1 cellular context compared by ENCODE assay signal in the genomic region with DNA sequence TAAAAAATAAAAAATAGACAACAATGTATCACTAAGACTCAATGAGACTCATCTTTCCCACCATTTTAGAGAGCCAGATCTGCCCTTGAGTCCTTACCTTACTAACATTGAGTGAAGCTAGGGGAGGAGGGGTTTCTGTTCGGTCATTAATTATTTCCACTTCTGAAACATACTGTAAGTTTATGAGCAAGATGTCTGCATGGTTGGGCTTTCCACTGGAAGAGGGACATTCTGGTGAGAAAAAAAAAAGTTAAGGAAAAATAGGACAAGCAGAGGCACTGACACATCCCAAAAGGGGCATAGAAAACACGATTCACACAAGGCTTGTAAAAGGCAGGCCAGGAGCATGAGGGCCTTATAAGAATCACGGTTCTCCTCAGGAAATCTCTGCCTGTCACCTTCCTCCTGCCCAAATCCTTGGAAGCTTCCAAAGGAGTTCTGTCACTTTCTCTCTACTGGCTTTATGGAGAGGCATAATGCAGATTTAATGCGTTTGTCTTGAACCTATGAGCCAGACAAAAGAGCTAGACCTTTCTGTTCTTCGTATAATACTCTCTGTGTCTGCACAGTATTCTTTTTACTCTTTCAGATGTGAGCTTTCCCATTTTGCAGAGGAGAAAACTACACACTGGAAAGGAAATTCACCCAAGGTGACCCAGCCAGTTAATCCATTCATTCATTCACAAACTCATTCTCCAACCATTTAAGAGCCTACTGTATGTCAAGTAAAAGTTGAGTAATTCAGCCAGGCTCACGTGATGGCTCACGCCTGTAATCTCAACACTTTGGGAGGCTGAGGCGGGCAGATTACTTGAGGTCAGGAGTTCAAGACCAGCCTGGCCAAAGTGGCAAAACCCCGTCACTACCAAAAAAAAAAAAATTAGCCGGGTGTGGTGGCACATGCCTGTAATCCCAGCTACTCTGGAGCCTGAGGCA.
TF ChIP-seq lines count a peak whose summit lies in the region.

No MANE protein-coding gene starts in this region.

TF ChIP-seq in endothelial cell of umbilical vein, 7 proteins besides CTCF, POLR2A, EP300 and RAD21:
- TF ChIP-seq GATA2 (IDR thresholded peaks at IDR 0.05; ENCODE audit: insufficient read depth, insufficient read length, low read depth, low read length): no peak
- no peak for TF ChIP-seq EZH2 (IDR thresholded peaks at IDR 0.05; ENCODE audit: borderline replicate concordance, low read depth, low read length, severe bottlenecking)
- TF ChIP-seq POLR2AphosphoS5 (IDR thresholded peaks at IDR 0.05; ENCODE audit: insufficient read depth, low read depth, low read length): no peak
- no peak for TF ChIP-seq FOS (IDR thresholded peaks at IDR 0.05; ENCODE audit: borderline replicate concordance, insufficient read depth, low read length)
- TF ChIP-seq JUN (IDR thresholded peaks at IDR 0.05; ENCODE audit: borderline replicate concordance, insufficient read depth, insufficient read length, low read depth): no peak
- TF ChIP-seq, protein P1, sequence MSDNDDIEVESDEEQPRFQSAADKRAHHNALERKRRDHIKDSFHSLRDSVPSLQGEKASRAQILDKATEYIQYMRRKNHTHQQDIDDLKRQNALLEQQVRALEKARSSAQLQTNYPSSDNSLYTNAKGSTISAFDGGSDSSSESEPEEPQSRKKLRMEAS (IDR thresholded peaks at IDR 0.05; ENCODE audit: insufficient read depth, insufficient read length): no peak
- TF ChIP-seq MYC (IDR thresholded peaks at IDR 0.05; ENCODE audit: low read depth, low read length): no peak
